In genomic region chr4:140719022-140719421, GRCh38 we compare ENCODE assay signal across 1 cellular context.
TF ChIP-seq lines count a peak whose summit lies in the region.

No MANE protein-coding gene starts in this region.

TF ChIP-seq in endothelial cell of umbilical vein, 7 proteins besides CTCF, POLR2A, EP300 and RAD21 (continued from another document):
- TF ChIP-seq GATA2 (IDR thresholded peaks at IDR 0.05; ENCODE audit: insufficient read depth, insufficient read length, low read depth, low read length), result no peak
